Comparison of ENCODE assay signal across 1 cellular context in the genomic region with DNA sequence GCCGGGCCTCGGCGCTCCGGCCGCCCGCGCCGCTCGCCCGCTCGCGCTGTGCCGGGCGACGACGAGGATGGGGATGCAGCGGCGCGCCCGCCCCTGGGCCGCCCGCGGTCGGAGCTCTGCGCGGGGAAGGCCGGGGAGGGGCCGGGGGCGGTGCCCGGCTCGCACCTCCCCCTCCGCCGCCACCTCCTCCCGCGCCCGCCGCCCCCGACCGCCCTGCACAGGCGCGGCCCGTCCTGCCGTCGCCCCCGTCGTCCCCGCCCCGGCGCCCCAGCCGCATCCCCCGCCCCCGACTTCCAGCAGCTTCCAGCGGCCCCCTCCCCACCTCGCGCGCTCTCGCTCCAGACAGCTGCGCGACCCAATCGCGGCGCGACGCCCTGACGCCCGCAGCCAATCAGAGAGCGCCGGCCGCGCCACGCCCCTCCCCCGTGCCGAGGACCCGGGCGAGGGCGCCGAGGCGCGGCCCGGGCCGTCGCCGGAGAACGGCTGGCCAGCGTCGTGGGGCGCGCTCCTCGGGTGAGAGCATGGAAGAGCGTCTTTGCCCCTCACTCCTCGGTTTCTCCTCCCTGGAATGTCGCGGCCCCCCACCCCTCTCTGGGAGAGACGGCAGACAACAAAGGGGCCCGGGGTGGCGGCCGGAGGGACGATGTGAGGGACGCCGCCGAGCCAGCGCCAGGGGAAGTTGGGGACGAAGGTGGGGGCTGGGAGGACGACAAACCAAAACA.
TF ChIP-seq lines count a peak whose summit lies in the region.

A gene with protein sequence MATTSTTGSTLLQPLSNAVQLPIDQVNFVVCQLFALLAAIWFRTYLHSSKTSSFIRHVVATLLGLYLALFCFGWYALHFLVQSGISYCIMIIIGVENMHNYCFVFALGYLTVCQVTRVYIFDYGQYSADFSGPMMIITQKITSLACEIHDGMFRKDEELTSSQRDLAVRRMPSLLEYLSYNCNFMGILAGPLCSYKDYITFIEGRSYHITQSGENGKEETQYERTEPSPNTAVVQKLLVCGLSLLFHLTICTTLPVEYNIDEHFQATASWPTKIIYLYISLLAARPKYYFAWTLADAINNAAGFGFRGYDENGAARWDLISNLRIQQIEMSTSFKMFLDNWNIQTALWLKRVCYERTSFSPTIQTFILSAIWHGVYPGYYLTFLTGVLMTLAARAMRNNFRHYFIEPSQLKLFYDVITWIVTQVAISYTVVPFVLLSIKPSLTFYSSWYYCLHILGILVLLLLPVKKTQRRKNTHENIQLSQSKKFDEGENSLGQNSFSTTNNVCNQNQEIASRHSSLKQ (minus strand): TSS at position 69 of the 722 bp plus-strand sequence. CDS start 70 bp downstream, outside the sequence.

TF ChIP-seq in IMR-90, 13 proteins besides CTCF, POLR2A, EP300 and RAD21:
- TF ChIP-seq MAFK (IDR thresholded peaks at IDR 0.05; ENCODE audit: low read depth, low read length) (no peak), RFX5 (IDR thresholded peaks at IDR 0.05; ENCODE audit: low read depth, low read length) (no peak), MAZ (IDR thresholded peaks at IDR 0.05; ENCODE audit: borderline replicate concordance, low read depth, low read length) (peak; percentile 93; the same call in 1 of the 2 replicates), NFE2L2 (IDR thresholded peaks at IDR 0.05; ENCODE audit: low read depth, low read length) (no peak), BHLHE40 (IDR thresholded peaks at IDR 0.05; ENCODE audit: low read depth, low read length) (0 out of 2 replicates have a peak, but pooled peaks have one; percentile 22), FOS (IDR thresholded peaks at IDR 0.05; ENCODE audit: low read depth, low read length) (peak; percentile 62), MXI1 (IDR thresholded peaks at IDR 0.05; ENCODE audit: borderline replicate concordance, low read depth, low read length) (no peak), CHD1 (IDR thresholded peaks at IDR 0.05; ENCODE audit: low read depth, low read length) (no peak), CEBPB (IDR thresholded peaks at IDR 0.05; ENCODE audit: low read depth, low read length) (no peak), SMC3 (IDR thresholded peaks at IDR 0.05; ENCODE audit: low read depth, low read length) (no peak), RCOR1 (IDR thresholded peaks at IDR 0.05; ENCODE audit: insufficient replicate concordance, low read length) (no peak), USF2 (IDR thresholded peaks at IDR 0.05; ENCODE audit: low read depth, low read length) (peak; percentile 52; the same call in 1 of the 2 replicates)
- TF ChIP-seq, protein P1, sequence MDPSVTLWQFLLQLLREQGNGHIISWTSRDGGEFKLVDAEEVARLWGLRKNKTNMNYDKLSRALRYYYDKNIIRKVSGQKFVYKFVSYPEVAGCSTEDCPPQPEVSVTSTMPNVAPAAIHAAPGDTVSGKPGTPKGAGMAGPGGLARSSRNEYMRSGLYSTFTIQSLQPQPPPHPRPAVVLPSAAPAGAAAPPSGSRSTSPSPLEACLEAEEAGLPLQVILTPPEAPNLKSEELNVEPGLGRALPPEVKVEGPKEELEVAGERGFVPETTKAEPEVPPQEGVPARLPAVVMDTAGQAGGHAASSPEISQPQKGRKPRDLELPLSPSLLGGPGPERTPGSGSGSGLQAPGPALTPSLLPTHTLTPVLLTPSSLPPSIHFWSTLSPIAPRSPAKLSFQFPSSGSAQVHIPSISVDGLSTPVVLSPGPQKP (IDR thresholded peaks at IDR 0.05; ENCODE audit: borderline replicate concordance, low read depth, low read length): no peak
